ENCODE assay signal across 16 cellular contexts in genomic region chr5:42759456-42759855, GRCh38. TPM values are rescaled to one million over a fixed set of nuclear protein-coding genes. Genes with fewer than 3 reads are reported as not detected.
"Had no signal": no experiment of that assay in that cellular context is flagged by ENCODE, and none has a peak within 500 bp of the region (broad histone marks: within the 10 kb centered on the region; RNA-seq: fewer than 3 reads in every experiment).

No MANE protein-coding gene starts in this region.

- DNase-seq: activated CD4-positive, alpha-beta T cell treated with anti-CD3 and anti-CD28 coated beads, Interleukin-2, amount 50 U/mL, for 4 hours; activated naive CD4-positive, alpha-beta T cell treated with anti-CD3 and anti-CD28 coated beads for 36 hours; cortex of kidney; effector memory CD4-positive, alpha-beta T cell; islet precursor cell; mucosa of descending colon; naive thymus-derived CD8-positive, alpha-beta T cell; pancreas had no signal

- H3K4me3 Mint-ChIP-seq: activated naive CD4-positive, alpha-beta T cell treated with anti-CD3 and anti-CD28 coated beads for 36 hours; activated T-helper 17 cell treated with anti-CD3 and anti-CD28 coated beads, Interleukin-2, amount 50 U/mL, for 72 hours; central memory CD8-positive, alpha-beta T cell; memory B cell; naive thymus-derived CD8-positive, alpha-beta T cell; stimulated activated memory B cell treated with anti-CD40 and anti-IgM and Interleukin-4, amounts not matched to agents 10 μg/mL and 1 μg/mL and 100 μg/mL, for 72 hours; T-helper 2 cell treated with Interferon-gamma antibody and Interleukin-4, amounts not matched to agents 5 μg/mL and 100 μg/mL, for 36 hours had no signal

- H3K9me3 Mint-ChIP-seq: activated naive CD4-positive, alpha-beta T cell treated with anti-CD3 and anti-CD28 coated beads for 36 hours; activated T-helper 17 cell treated with anti-CD3 and anti-CD28 coated beads, Interleukin-2, amount 50 U/mL, for 72 hours; central memory CD8-positive, alpha-beta T cell; memory B cell; naive thymus-derived CD8-positive, alpha-beta T cell; stimulated activated memory B cell treated with anti-CD40 and anti-IgM and Interleukin-4, amounts not matched to agents 10 μg/mL and 1 μg/mL and 100 μg/mL, for 72 hours; T-helper 2 cell treated with Interferon-gamma antibody and Interleukin-4, amounts not matched to agents 5 μg/mL and 100 μg/mL, for 36 hours had no signal

- H3K27ac Mint-ChIP-seq: activated naive CD4-positive, alpha-beta T cell treated with anti-CD3 and anti-CD28 coated beads for 36 hours; activated T-helper 17 cell treated with anti-CD3 and anti-CD28 coated beads, Interleukin-2, amount 50 U/mL, for 72 hours; memory B cell; naive thymus-derived CD8-positive, alpha-beta T cell; stimulated activated memory B cell treated with anti-CD40 and anti-IgM and Interleukin-4, amounts not matched to agents 10 μg/mL and 1 μg/mL and 100 μg/mL, for 72 hours; T-helper 2 cell treated with Interferon-gamma antibody and Interleukin-4, amounts not matched to agents 5 μg/mL and 100 μg/mL, for 36 hours had no signal

- ATAC-seq: activated CD4-positive, CD25-positive, alpha-beta regulatory T cell treated with anti-CD3 and anti-CD28 coated beads, Interleukin-2, amount 50 U/mL, for 24 hours; activated T-helper 17 cell treated with anti-CD3 and anti-CD28 coated beads, Interleukin-2, amount 50 U/mL, for 72 hours; left lung; mucosa of descending colon; naive thymus-derived CD8-positive, alpha-beta T cell; pancreas; stimulated activated memory B cell treated with anti-CD40 and anti-IgM and Interleukin-4, amounts not matched to agents 10 μg/mL and 1 μg/mL and 100 μg/mL, for 72 hours had no signal

- H3K9me3 ChIP-seq: left lung, mucosa of descending colon, pancreas had no signal

- H3K27me3 ChIP-seq: pancreas had no signal

- H3K36me3 Mint-ChIP-seq: memory B cell had no signal

- H3K4me1 ChIP-seq: pancreas had no signal

- H3K4me3 ChIP-seq: left lung, mucosa of descending colon, pancreas had no signal

- H3K27ac ChIP-seq: epithelial cell of prostate, left lung, pancreas had no signal

- H3K27me3 Mint-ChIP-seq: activated T-helper 17 cell treated with anti-CD3 and anti-CD28 coated beads, Interleukin-2, amount 50 U/mL, for 72 hours had no signal

- H3K36me3 ChIP-seq: left lung, pancreas had no signal

RNA-seq across cellular contexts. Expression of gene SELENOP, which starts 52.2 kb away (rescaled TPM):
- total RNA-seq: activated naive CD4-positive, alpha-beta T cell treated with anti-CD3 and anti-CD28 coated beads for 36 hours; activated T-helper 17 cell treated with anti-CD3 and anti-CD28 coated beads, Interleukin-2, amount 50 U/mL, for 72 hours had no signal
